In the genomic region with DNA sequence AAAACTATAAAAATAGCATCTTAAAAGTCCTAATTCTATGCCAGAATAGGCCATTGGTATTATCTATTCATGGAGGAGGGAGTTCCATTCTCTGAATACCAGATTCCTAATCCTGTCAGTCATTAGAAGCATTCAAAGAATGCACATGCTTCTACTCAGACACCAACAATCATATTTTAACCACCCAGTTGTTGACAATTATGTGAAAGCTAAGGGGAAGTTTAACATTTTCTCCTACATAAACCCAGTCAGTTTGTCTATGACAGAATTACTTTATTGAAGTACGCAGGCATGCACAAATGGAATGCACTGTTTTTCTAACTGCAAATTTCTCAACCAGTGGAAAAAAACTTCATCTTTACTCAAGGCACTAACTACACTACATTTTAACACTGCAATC, we compare ENCODE assay signal across 16 cellular contexts.
DNase-seq lines count a peak whose midpoint lies in the region; ATAC-seq and TF ChIP-seq lines count a peak whose summit lies in the region.
"Had no signal": no experiment of that assay in that cellular context is flagged by ENCODE, and none has a peak within 500 bp of the region (broad histone marks: within the 10 kb centered on the region; RNA-seq: fewer than 3 reads in every experiment).

No MANE protein-coding gene starts in this region.

- no peaks in the 10 kb centered on the region for H3K27me3 ChIP-seq in fibroblast of lung (ENCODE audit: control insufficient read depth, insufficient read depth, low read length)
- H3K27me3 ChIP-seq in dorsolateral prefrontal cortex, result no peaks in the 10 kb centered on the region
- H3K27me3 ChIP-seq: right atrium auricular region had no signal

- H3K79me2 ChIP-seq in fibroblast of lung (ENCODE audit: control insufficient read depth, insufficient read depth, low read length), result peaks cover 12% of the 10 kb centered on the region

- H3K36me3 ChIP-seq in fibroblast of lung (ENCODE audit: control insufficient read depth, insufficient read depth, low read length), result peaks cover 14% of the 10 kb centered on the region

- no peak overlapping the region for H2AFZ ChIP-seq in fibroblast of lung (ENCODE audit: low read length)

- no peaks in the 10 kb centered on the region for H3K9me3 ChIP-seq in fibroblast of lung (ENCODE audit: control insufficient read depth, insufficient read depth, low read depth, low read length)
- H3K9me3 ChIP-seq: right atrium auricular region had no signal

- TF ChIP-seq CTCF in AG10803 (conservative IDR thresholded peaks at IDR 0.05; ENCODE audit: low read length) (no peak), fibroblast of lung (conservative IDR thresholded peaks at IDR 0.05 in 1 of 2, IDR thresholded peaks at IDR 0.05 in 1 of 2; ENCODE audit: low read depth in 1 of 2, low read length in 2 of 2) (no peak), omental fat pad (IDR thresholded peaks at IDR 0.05) (no peak), dorsolateral prefrontal cortex (IDR thresholded peaks at IDR 0.05 in 54 of 56, conservative IDR thresholded peaks at IDR 0.05 in 2 of 56; ENCODE audit: low read depth in 1 of 56, partially characterized antibody in 56 of 56) (no peak)

- intact Hi-C loops in dorsolateral prefrontal cortex (cut with DNase I), result no loop called here

- peaks cover 27% of the 10 kb centered on the region for H3K4me1 ChIP-seq in fibroblast of lung (ENCODE audit: control insufficient read depth, extremely low read depth, insufficient read depth, low read length)

- peak overlapping the region; percentile 8 for H3K4me2 ChIP-seq in fibroblast of lung (ENCODE audit: extremely low read depth, insufficient read depth, low read length)

- DNase-seq in AG10803 (ENCODE audit: low read depth) (peak; percentile 96), NCI-H226 (peak; percentile 89), fibroblast of lung (ENCODE audit: low read depth in 2 of 2) (peak; percentile 47 to 93), omental fat pad (ENCODE audit: low spot score) (no peak), dorsolateral prefrontal cortex (no peak), KBM-7 (no peak), NCI-H1048 (lab: John Stamatoyannopoulos, UW) (no peak)
- DNase-seq: activated CD4-positive, alpha-beta T cell treated with anti-CD3 and anti-CD28 coated beads, Interleukin-2, amount 10 ng/mL, durations not matched to agents 7 days and 5 days; caudate nucleus; CD8-positive, alpha-beta memory T cell; NCI-H526 treated with DMSO at 0.1 percent for 48 hours; stimulated activated naive CD8-positive, alpha-beta T cell treated with anti-CD3 and anti-CD28 coated beads, Interleukin-15, amount 100 ng/mL, for 72 hours; T-helper 9 cell had no signal

- H3K9ac ChIP-seq in fibroblast of lung (ENCODE audit: insufficient read depth, low read length), result no peak overlapping the region

- ATAC-seq in omental fat pad (ENCODE audit: low FRiP score) (peak; percentile 45), GM21447 (IDR thresholded peaks at IDR 0.05; ENCODE audit: unreplicated experiment) (no peak)
- ATAC-seq: stimulated activated naive CD8-positive, alpha-beta T cell treated with anti-CD3 and anti-CD28 coated beads, Interleukin-15, amount 100 ng/mL, for 72 hours had no signal

- no peak overlapping the region for H3K4me3 ChIP-seq in AG10803 (ENCODE audit: low read length)
- no peak overlapping the region for H3K4me3 ChIP-seq in fibroblast of lung (replicated peaks in 1 of 4; ENCODE audit: control extremely low read depth in 1 of 4, insufficient read depth in 1 of 4, low read depth in 3 of 4, low read length in 4 of 4)
- H3K4me3 ChIP-seq in dorsolateral prefrontal cortex, result no peak overlapping the region
- H3K4me3 ChIP-seq: right atrium auricular region had no signal

- H3K27ac ChIP-seq in fibroblast of lung (ENCODE audit: insufficient read depth, low read length) (peak overlapping the region; percentile 52), dorsolateral prefrontal cortex (no peak overlapping the region)
- H3K27ac ChIP-seq: epithelial cell of prostate had no signal

- in situ Hi-C loops in KBM-7 (cut with MboI; ENCODE audit: low pct_unique_long_range_greater_than_20kb, low sequenced_read_pairs), result no loop called here

- H4K20me1 ChIP-seq in fibroblast of lung (ENCODE audit: control insufficient read depth, extremely low read depth, insufficient read depth, low read length), result no peaks in the 10 kb centered on the region

Comparison
In these comparisons a context has a peak if more than half of its experiments do, and no peak if none do; other contexts are left out.
1. DNase-seq: peak in AG10803 (single experiment), NCI-H226 (single experiment) and fibroblast of lung (2 of 2); none in omental fat pad (single experiment), dorsolateral prefrontal cortex (0 of 10), KBM-7 (single experiment) and NCI-H1048 (single experiment).